In the genomic region with DNA sequence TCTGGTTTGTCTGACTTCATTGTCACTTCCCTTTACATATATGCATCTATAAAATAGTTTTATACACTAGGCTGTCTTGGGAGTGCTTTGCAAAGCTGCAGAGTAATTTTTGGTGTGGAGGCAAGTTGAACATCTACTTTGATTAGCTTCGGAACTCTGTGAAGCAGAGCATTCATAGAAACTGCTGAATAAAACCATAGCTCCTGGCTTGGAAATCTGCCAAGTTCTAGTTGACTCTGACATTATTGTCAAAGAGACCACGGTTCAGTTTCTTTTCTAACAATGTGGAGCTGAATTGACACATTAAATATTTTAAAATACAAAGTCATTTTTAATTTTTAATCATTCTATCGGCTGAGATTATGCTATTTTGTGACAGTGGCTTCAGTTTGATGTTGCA, we compare ENCODE assay signal across 18 cellular contexts.
DNase-seq lines count a peak whose midpoint lies in the region; ATAC-seq and TF ChIP-seq lines count a peak whose summit lies in the region.
"Had no signal": no experiment of that assay in that cellular context is flagged by ENCODE, and none has a peak within 500 bp of the region (broad histone marks: within the 10 kb centered on the region; RNA-seq: fewer than 3 reads in every experiment).

No MANE protein-coding gene starts in this region.

- ATAC-seq in CD8-positive, alpha-beta T cell: no peak
- ATAC-seq: activated T-cell treated with anti-CD3 and anti-CD28 coated beads, Interleukin-2, amount 50 U/mL, for 72 hours; HepG2; stimulated activated effector memory CD8-positive, alpha-beta T cell treated with anti-CD3 and anti-CD28 coated beads, Interleukin-12 subunit alpha, Interleukin-12 subunit beta, amount 100 ng/mL, for 72 hours had no signal

- POLR2A ChIA-PET in CD8-positive, alpha-beta T cell (lab: Charles Lee): no interaction called here

- no peak overlapping the region for H3K27ac Mint-ChIP-seq in CD8-positive, alpha-beta T cell
- H3K27ac Mint-ChIP-seq: activated T-cell treated with anti-CD3 and anti-CD28 coated beads, Interleukin-2, amount 50 U/mL, for 72 hours; stimulated activated effector memory CD8-positive, alpha-beta T cell treated with anti-CD3 and anti-CD28 coated beads, Interleukin-12 subunit alpha, Interleukin-12 subunit beta, amount 100 ng/mL, for 72 hours; type B pancreatic cell had no signal

- DNase-seq in COLO668 (lab: John Stamatoyannopoulos, UW; ENCODE audit: unreplicated experiment) (peak; percentile 24), NCI-H1092 (lab: John Stamatoyannopoulos, UW) (peak; percentile 1), NCI-H748 (lab: John Stamatoyannopoulos, UW; ENCODE audit: unreplicated experiment) (peak; percentile 85), glomerular visceral epithelial cell (ENCODE audit: extremely low spot score) (peak; percentile 9), MV-4-11 (lab: John Stamatoyannopoulos, UW) (no peak)
- no peak for DNase-seq in stimulated activated CD4-positive, alpha-beta T cell treated with anti-CD3 and anti-CD28 coated beads, Interleukin-4, amount 100 ng/mL, for 1 hour
- DNase-seq in CD8-positive, alpha-beta T cell: no peak
- DNase-seq in effector CD8-positive, alpha-beta T cell (lab: John Stamatoyannopoulos, UW): no peak
- DNase-seq: activated CD4-positive, alpha-beta T cell treated with anti-CD3 and anti-CD28 coated beads, Interleukin-2, amount 50 U/mL, for 4 hours; activated T-cell treated with anti-CD3 and anti-CD28 coated beads, Interleukin-2, amount 50 U/mL, for 72 hours; DMS79 treated with DMSO at 0.1 percent for 48 hours; mammary epithelial cell; NCI-H187 had no signal

- H3K36me3 ChIP-seq in CD8-positive, alpha-beta T cell (ENCODE audit: insufficient read depth, low read length): no peaks in the 10 kb centered on the region

- no peaks in the 10 kb centered on the region for H3K27me3 Mint-ChIP-seq in CD8-positive, alpha-beta T cell (ENCODE audit: low read depth)
- H3K27me3 Mint-ChIP-seq: type B pancreatic cell had no signal

- H3K4me1 ChIP-seq in CD8-positive, alpha-beta T cell (ENCODE audit: insufficient read depth, low read length): no peaks in the 10 kb centered on the region

- no peaks in the 10 kb centered on the region for H3K27me3 ChIP-seq in CD8-positive, alpha-beta T cell (ENCODE audit: insufficient read depth, low read length)

- H3K9me3 ChIP-seq in CD8-positive, alpha-beta T cell (ENCODE audit: low read length): no peaks in the 10 kb centered on the region

- no peaks in the 10 kb centered on the region for H3K36me3 Mint-ChIP-seq in CD8-positive, alpha-beta T cell
- H3K36me3 Mint-ChIP-seq: stimulated activated effector memory CD8-positive, alpha-beta T cell treated with anti-CD3 and anti-CD28 coated beads, Interleukin-12 subunit alpha, Interleukin-12 subunit beta, amount 100 ng/mL, for 72 hours; type B pancreatic cell had no signal

- H3K27ac ChIP-seq in CD8-positive, alpha-beta T cell (ENCODE audit: low read depth, low read length): no peak overlapping the region
- H3K27ac ChIP-seq: epithelial cell of prostate, SK-N-MC had no signal

- no peaks in the 10 kb centered on the region for H3K9me3 Mint-ChIP-seq in CD8-positive, alpha-beta T cell
- H3K9me3 Mint-ChIP-seq: activated T-cell treated with anti-CD3 and anti-CD28 coated beads, Interleukin-2, amount 50 U/mL, for 72 hours; stimulated activated effector memory CD8-positive, alpha-beta T cell treated with anti-CD3 and anti-CD28 coated beads, Interleukin-12 subunit alpha, Interleukin-12 subunit beta, amount 100 ng/mL, for 72 hours; type B pancreatic cell had no signal

- no peak overlapping the region for H3K4me3 Mint-ChIP-seq in CD8-positive, alpha-beta T cell
- H3K4me3 Mint-ChIP-seq: activated T-cell treated with anti-CD3 and anti-CD28 coated beads, Interleukin-2, amount 50 U/mL, for 72 hours; stimulated activated effector memory CD8-positive, alpha-beta T cell treated with anti-CD3 and anti-CD28 coated beads, Interleukin-12 subunit alpha, Interleukin-12 subunit beta, amount 100 ng/mL, for 72 hours; type B pancreatic cell had no signal

- no peak overlapping the region for H3K4me3 ChIP-seq in CD8-positive, alpha-beta T cell (ENCODE audit: low read depth, low read length)
- H3K4me3 ChIP-seq: SK-N-MC had no signal

- CTCF ChIA-PET in CD8-positive, alpha-beta T cell (lab: Charles Lee): no interaction called here

- no peak for TF ChIP-seq CTCF in CD8-positive, alpha-beta T cell (IDR thresholded peaks at IDR 0.05)

- H3K4me1 Mint-ChIP-seq in CD8-positive, alpha-beta T cell (ENCODE audit: low read depth): no peaks in the 10 kb centered on the region
- H3K4me1 Mint-ChIP-seq: stimulated activated effector memory CD8-positive, alpha-beta T cell treated with anti-CD3 and anti-CD28 coated beads, Interleukin-12 subunit alpha, Interleukin-12 subunit beta, amount 100 ng/mL, for 72 hours had no signal

- intact Hi-C loops in CD8-positive, alpha-beta T cell (cut with DNase I, micrococcal nuclease): loop anchor here in 1 of 2 experiments (10.0 kb wide), 1 partner anchor 468 kb away; no protein-coding TSS in a partner anchor

Comparison
In these comparisons a context has a peak if more than half of its experiments do, and no peak if none do; other contexts are left out.
1. DNase-seq: peak in COLO668 (single experiment), NCI-H1092 (single experiment), NCI-H748 (single experiment) and glomerular visceral epithelial cell (single experiment); none in stimulated activated CD4-positive, alpha-beta T cell treated with anti-CD3 and anti-CD28 coated beads, Interleukin-4, amount 100 ng/mL, for 1 hour (single experiment), CD8-positive, alpha-beta T cell (0 of 7), MV-4-11 (single experiment) and effector CD8-positive, alpha-beta T cell (single experiment).